ENCODE assay signal across 2 cellular contexts in the genomic region with DNA sequence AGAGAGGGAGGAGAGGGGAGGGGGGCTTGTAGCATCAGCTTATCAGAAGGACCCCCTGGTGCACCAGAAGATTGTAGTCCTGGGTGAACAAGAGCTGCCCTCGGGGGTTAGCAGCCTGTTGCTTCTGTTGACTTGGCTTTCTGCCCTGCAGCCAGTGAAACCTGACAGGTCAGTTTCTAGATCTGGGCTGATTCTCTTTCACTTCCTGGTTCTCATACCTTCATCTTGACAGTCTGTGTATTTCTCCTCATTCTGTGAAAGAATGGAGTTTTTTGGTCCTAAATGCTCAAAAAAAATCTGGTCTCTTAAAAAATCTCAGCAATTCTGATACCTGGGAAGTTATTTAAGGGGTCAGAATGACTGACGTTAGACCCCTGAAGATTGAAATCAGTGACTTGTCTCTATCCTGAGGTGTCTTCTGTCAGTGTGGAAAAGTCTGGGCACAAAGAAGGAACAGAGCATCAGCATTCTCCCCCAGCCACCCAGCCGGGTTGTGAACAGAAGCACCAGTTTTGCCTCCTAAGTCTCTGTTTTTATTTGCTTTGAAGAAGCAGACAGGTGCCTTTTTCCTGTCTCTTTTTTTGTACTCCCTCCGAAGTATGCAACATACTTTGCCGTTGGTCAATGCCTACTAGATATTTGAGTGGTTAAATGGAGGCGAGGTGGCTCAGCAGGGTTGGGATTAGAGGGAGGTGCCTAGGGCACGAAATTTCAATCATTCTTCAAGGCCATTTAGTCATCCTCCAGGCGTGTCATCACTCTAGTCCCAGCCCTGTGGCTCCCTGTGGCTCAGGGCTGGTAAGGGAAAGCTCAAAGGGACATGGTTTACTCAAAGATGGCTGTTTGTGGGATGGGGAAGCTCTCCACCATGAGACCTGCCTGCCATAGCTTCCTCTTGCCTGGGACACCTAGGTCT.
TF ChIP-seq lines count a peak whose summit lies in the region.

No MANE protein-coding gene starts in this region.

TF ChIP-seq in A549, 52 proteins besides CTCF, POLR2A, EP300 and RAD21 (continued from another document):
- TF ChIP-seq KDM5A (IDR thresholded peaks at IDR 0.05) = no peak
TF ChIP-seq in A549: peak in this region for 0.

TF ChIP-seq in H1, 55 proteins besides CTCF, POLR2A, EP300 and RAD21:
- no peak for TF ChIP-seq TBP (IDR thresholded peaks at IDR 0.05; ENCODE audit: low read depth, low read length)
- TF ChIP-seq CTBP2 (IDR thresholded peaks at IDR 0.05; ENCODE audit: borderline replicate concordance, insufficient read depth, insufficient read length, low read length) = no peak
- TF ChIP-seq SIN3A (conservative IDR thresholded peaks at IDR 0.05 in 1 of 2, IDR thresholded peaks at IDR 0.05 in 1 of 2; ENCODE audit: low read depth in 1 of 2, low read length in 2 of 2) = no peak
- TF ChIP-seq CHD1 (IDR thresholded peaks at IDR 0.05; ENCODE audit: low read depth, low read length) = no peak
- no peak for TF ChIP-seq TAF7 (optimal IDR thresholded peaks at IDR 0.05; ENCODE audit: borderline replicate concordance, low read depth, low read length)
